Comparison of ENCODE assay signal across 17 cellular contexts in the genomic region with DNA sequence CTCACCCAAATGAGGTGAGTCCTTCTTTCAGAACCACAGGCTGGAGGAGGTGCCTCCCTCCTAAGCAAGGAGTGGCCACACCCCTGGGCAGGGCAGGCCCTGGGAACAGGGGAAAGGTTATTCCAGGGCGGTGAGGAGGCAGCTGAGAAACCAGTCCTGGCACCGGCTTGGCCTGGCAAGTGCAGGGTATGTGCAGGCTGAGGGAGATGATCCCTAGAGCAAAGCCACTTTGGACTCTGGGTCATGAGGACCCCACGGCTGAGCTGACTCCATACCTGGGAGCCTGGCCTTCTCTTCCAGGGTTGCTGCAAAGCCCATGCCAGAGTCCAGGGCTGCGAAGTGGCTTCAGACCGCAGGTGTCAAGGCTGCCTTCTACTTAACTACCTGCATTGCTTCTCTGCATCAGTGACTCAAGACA. TPM values are rescaled to one million over a fixed set of nuclear protein-coding genes. Genes with fewer than 3 reads are reported as not detected.
A peak's percentile ranks its signal among the peaks of the same experiment; 100 is the strongest.
DNase-seq lines count a peak whose midpoint lies in the region; ATAC-seq and TF ChIP-seq lines count a peak whose summit lies in the region.
"Had no signal": no experiment of that assay in that cellular context is flagged by ENCODE, and none has a peak within 500 bp of the region (broad histone marks: within the 10 kb centered on the region; RNA-seq: fewer than 3 reads in every experiment).

No MANE protein-coding gene starts in this region.

- H3K9me3 ChIP-seq in mucosa of descending colon (no peaks in the 10 kb centered on the region), upper lobe of right lung (no peaks in the 10 kb centered on the region)
- H3K9me3 ChIP-seq: esophagus muscularis mucosa, HAP-1 had no signal

- H3K4me3 Mint-ChIP-seq in activated naive CD8-positive, alpha-beta T cell treated with anti-CD3 and anti-CD28 coated beads, Interleukin-2, amount 50 U/mL, for 24 hours = no peak overlapping the region
- no peak overlapping the region for H3K4me3 Mint-ChIP-seq in activated naive CD8-positive, alpha-beta T cell treated with anti-CD3 and anti-CD28 coated beads for 36 hours
- H3K4me3 Mint-ChIP-seq: nephron; T-helper 1 cell treated with Interleukin-12 subunit alpha and Interleukin-12 subunit beta and Interleukin-4 antibody, amounts not matched to agents 30 μg/mL and 1 μg/mL, for 36 hours had no signal

- H3K27ac Mint-ChIP-seq in activated naive CD8-positive, alpha-beta T cell treated with anti-CD3 and anti-CD28 coated beads, Interleukin-2, amount 50 U/mL, for 24 hours = no peak overlapping the region
- H3K27ac Mint-ChIP-seq in activated naive CD8-positive, alpha-beta T cell treated with anti-CD3 and anti-CD28 coated beads for 36 hours = no peak overlapping the region
- H3K27ac Mint-ChIP-seq: nephron; T-helper 1 cell treated with Interleukin-12 subunit alpha and Interleukin-12 subunit beta and Interleukin-4 antibody, amounts not matched to agents 30 μg/mL and 1 μg/mL, for 36 hours had no signal

- intact Hi-C loops in mucosa of descending colon (cut with DNase I, micrococcal nuclease) (no loop called here), upper lobe of right lung (cut with DNase I) (no loop called here)

- H3K4me1 Mint-ChIP-seq in activated naive CD8-positive, alpha-beta T cell treated with anti-CD3 and anti-CD28 coated beads, Interleukin-2, amount 50 U/mL, for 24 hours = peaks cover 9% of the 10 kb centered on the region
- H3K4me1 Mint-ChIP-seq in activated naive CD8-positive, alpha-beta T cell treated with anti-CD3 and anti-CD28 coated beads for 36 hours = peaks cover 4% of the 10 kb centered on the region
- H3K4me1 Mint-ChIP-seq: nephron had no signal

- H3K36me3 Mint-ChIP-seq in activated naive CD8-positive, alpha-beta T cell treated with anti-CD3 and anti-CD28 coated beads, Interleukin-2, amount 50 U/mL, for 24 hours (ENCODE audit: low read depth) = peaks cover 6% of the 10 kb centered on the region
- peaks cover 8% of the 10 kb centered on the region for H3K36me3 Mint-ChIP-seq in activated naive CD8-positive, alpha-beta T cell treated with anti-CD3 and anti-CD28 coated beads for 36 hours

- H3K27me3 ChIP-seq in upper lobe of right lung = no peaks in the 10 kb centered on the region
- H3K27me3 ChIP-seq: esophagus muscularis mucosa had no signal

- TF ChIP-seq CTCF in mucosa of descending colon (IDR thresholded peaks at IDR 0.05) (no peak), upper lobe of right lung (IDR thresholded peaks at IDR 0.05) (no peak)

- peaks cover 7% of the 10 kb centered on the region for H3K27me3 Mint-ChIP-seq in activated naive CD8-positive, alpha-beta T cell treated with anti-CD3 and anti-CD28 coated beads, Interleukin-2, amount 50 U/mL, for 24 hours
- peaks cover 16% of the 10 kb centered on the region for H3K27me3 Mint-ChIP-seq in activated naive CD8-positive, alpha-beta T cell treated with anti-CD3 and anti-CD28 coated beads for 36 hours

- no peak for DNase-seq in activated naive CD8-positive, alpha-beta T cell treated with anti-CD3 and anti-CD28 coated beads, Interleukin-2, amount 50 U/mL, for 24 hours
- DNase-seq in activated naive CD8-positive, alpha-beta T cell treated with anti-CD3 and anti-CD28 coated beads for 36 hours = no peak
- DNase-seq in epithelial cell of prostate (ENCODE audit: low read depth, low spot score) = peak; percentile 63
- DNase-seq in mucosa of descending colon = peak; percentile 88 to 93 (median 91)
- DNase-seq in upper lobe of right lung = peak; percentile 88
- no peak for DNase-seq in NCI-H526 (lab: John Stamatoyannopoulos, UW)
- DNase-seq in AG20443 (ENCODE audit: low spot score) = no peak
- no peak for DNase-seq in 8988T
- DNase-seq: activated CD4-positive, alpha-beta T cell treated with anti-CD3 and anti-CD28 coated beads, Interleukin-2, amount 50 U/mL, for 1 hour; caudate nucleus; DMS153; KBM-7; NCI-H187 had no signal

- H3K9me3 Mint-ChIP-seq in activated naive CD8-positive, alpha-beta T cell treated with anti-CD3 and anti-CD28 coated beads, Interleukin-2, amount 50 U/mL, for 24 hours = peaks cover 22% of the 10 kb centered on the region
- peaks cover 5% of the 10 kb centered on the region for H3K9me3 Mint-ChIP-seq in activated naive CD8-positive, alpha-beta T cell treated with anti-CD3 and anti-CD28 coated beads for 36 hours

- peak; percentile 15 for ATAC-seq in activated naive CD8-positive, alpha-beta T cell treated with anti-CD3 and anti-CD28 coated beads, Interleukin-2, amount 50 U/mL, for 24 hours
- peak; percentile 100 for ATAC-seq in mucosa of descending colon
- peak; percentile 99 for ATAC-seq in upper lobe of right lung

- no peak overlapping the region for H3K4me3 ChIP-seq in mucosa of descending colon
- H3K4me3 ChIP-seq in upper lobe of right lung = no peak overlapping the region
- H3K4me3 ChIP-seq: esophagus muscularis mucosa, HAP-1 had no signal

- H3K27ac ChIP-seq in epithelial cell of prostate = peak overlapping the region; percentile 17
- no peak overlapping the region for H3K27ac ChIP-seq in upper lobe of right lung
- H3K27ac ChIP-seq: esophagus muscularis mucosa had no signal

- H3K36me3 ChIP-seq in mucosa of descending colon (ENCODE audit: low read depth) (no peaks in the 10 kb centered on the region), upper lobe of right lung (no peaks in the 10 kb centered on the region)
- H3K36me3 ChIP-seq: esophagus muscularis mucosa, HAP-1 had no signal

- H3K4me1 ChIP-seq in mucosa of descending colon (ENCODE audit: low read depth) (peaks cover 8% of the 10 kb centered on the region), upper lobe of right lung (peaks cover 8% of the 10 kb centered on the region)
- H3K4me1 ChIP-seq: esophagus muscularis mucosa, HAP-1 had no signal

RNA-seq across cellular contexts. Expression of gene HELT, which starts 49.5 kb away (rescaled TPM):
- not detected for total RNA-seq in activated naive CD8-positive, alpha-beta T cell treated with anti-CD3 and anti-CD28 coated beads for 36 hours
- total RNA-seq in mucosa of descending colon (not detected), upper lobe of right lung (0.49 TPM)
- total RNA-seq: esophagus muscularis mucosa had no signal

Comparison
In these comparisons a context has a peak if more than half of its experiments do, and no peak if none do; other contexts are left out.
1. ATAC-seq: peak in every context shown above with its lines; median percentile 100 in mucosa of descending colon; 99 in upper lobe of right lung; 15 in activated naive CD8-positive, alpha-beta T cell treated with anti-CD3 and anti-CD28 coated beads, Interleukin-2, amount 50 U/mL, for 24 hours.
2. DNase-seq: peak in epithelial cell of prostate (single experiment), mucosa of descending colon (3 of 3) and upper lobe of right lung (single experiment); none in activated naive CD8-positive, alpha-beta T cell treated with anti-CD3 and anti-CD28 coated beads, Interleukin-2, amount 50 U/mL, for 24 hours (single experiment), activated naive CD8-positive, alpha-beta T cell treated with anti-CD3 and anti-CD28 coated beads for 36 hours (single experiment), NCI-H526 (0 of 2), AG20443 (single experiment) and 8988T (single experiment).